Comparison of ENCODE assay signal across 1 cellular context in the genomic region with DNA sequence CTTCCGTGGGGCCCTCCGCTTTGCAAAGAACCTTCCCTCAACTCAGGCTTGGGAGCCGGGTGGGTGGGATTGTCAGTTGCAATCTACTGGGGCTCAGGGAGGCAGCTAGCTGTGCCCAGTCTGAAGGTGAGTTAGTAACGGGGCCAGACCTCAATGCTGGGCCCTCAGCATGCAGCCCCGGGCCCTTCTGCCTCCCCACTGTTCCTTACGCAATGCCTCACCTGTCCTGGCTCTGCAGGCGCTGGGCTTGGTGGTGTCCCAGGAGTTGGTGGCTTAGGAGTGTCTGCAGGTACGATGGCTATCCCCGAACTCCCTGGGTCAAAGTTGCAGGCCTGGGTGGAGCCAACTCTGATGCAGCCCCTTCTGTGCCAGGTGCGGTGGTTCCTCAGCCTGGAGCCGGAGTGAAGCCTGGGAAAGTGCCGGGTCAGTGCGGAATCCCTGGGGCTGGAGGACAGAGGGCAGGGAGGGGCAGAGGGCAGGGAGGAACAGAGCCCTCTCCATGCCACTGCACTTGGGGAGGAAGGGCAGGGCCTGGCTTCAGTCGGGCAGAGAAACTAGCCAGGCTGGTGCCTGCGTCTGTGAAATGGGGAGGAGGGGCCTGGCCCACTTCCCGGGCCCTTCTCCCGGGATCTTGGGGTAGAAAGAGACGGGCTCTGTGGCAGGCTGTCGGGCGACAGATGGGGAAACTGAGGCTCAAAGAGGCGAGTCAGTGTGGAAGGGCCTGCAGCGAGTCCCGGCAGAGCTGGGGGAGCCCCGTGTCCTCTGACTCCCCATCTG.
TF ChIP-seq lines count a peak whose summit lies in the region.

No MANE protein-coding gene starts in this region.

TF ChIP-seq in IMR-90, 13 proteins besides CTCF, POLR2A, EP300 and RAD21 (continued from another document):
- no peak for TF ChIP-seq ELK1 (IDR thresholded peaks at IDR 0.05; ENCODE audit: borderline replicate concordance, low read depth, low read length)
- TF ChIP-seq FOS (IDR thresholded peaks at IDR 0.05; ENCODE audit: low read depth, low read length): no peak
